In the genomic region with DNA sequence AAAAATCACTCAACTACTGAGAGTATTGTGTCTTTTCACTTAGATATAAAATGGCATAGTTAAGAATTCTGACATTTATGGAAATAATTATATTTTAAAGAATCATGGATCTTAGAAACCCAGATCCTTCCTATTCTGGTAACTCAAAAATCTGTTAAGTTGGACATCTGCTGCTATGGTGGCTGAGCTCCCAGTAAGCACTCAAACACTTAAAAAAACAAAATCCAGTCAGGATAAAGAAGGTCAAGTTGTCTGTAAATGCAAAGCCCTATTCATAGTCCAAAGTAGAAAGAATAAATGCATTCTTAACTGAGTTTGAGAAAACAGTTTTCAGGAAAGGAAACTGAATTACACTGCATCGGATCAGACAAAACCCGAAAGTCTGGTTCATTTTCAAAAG, we compare ENCODE assay signal across 7 cellular contexts.
"Had no signal": no experiment of that assay in that cellular context is flagged by ENCODE, and none has a peak within 500 bp of the region (broad histone marks: within the 10 kb centered on the region; RNA-seq: fewer than 3 reads in every experiment).

No MANE protein-coding gene starts in this region.

- H3K4me1 ChIP-seq: right atrium auricular region, suprapubic skin, upper lobe of right lung had no signal

- H3K27ac ChIP-seq: coronary artery, right atrium auricular region, suprapubic skin, upper lobe of right lung had no signal

- DNase-seq: activated CD4-positive, alpha-beta T cell treated with anti-CD3 and anti-CD28 coated beads for 1 hour; activated effector memory CD4-positive, alpha-beta T cell treated with Interleukin-2 at 50 U/mL for 16 hours; occipital lobe; upper lobe of right lung had no signal

- H3K4me3 ChIP-seq: coronary artery, right atrium auricular region, suprapubic skin, upper lobe of right lung had no signal

- H3K27me3 ChIP-seq: right atrium auricular region, suprapubic skin, upper lobe of right lung had no signal

- H3K9me3 ChIP-seq: right atrium auricular region, suprapubic skin, upper lobe of right lung had no signal
